In the genomic region with DNA sequence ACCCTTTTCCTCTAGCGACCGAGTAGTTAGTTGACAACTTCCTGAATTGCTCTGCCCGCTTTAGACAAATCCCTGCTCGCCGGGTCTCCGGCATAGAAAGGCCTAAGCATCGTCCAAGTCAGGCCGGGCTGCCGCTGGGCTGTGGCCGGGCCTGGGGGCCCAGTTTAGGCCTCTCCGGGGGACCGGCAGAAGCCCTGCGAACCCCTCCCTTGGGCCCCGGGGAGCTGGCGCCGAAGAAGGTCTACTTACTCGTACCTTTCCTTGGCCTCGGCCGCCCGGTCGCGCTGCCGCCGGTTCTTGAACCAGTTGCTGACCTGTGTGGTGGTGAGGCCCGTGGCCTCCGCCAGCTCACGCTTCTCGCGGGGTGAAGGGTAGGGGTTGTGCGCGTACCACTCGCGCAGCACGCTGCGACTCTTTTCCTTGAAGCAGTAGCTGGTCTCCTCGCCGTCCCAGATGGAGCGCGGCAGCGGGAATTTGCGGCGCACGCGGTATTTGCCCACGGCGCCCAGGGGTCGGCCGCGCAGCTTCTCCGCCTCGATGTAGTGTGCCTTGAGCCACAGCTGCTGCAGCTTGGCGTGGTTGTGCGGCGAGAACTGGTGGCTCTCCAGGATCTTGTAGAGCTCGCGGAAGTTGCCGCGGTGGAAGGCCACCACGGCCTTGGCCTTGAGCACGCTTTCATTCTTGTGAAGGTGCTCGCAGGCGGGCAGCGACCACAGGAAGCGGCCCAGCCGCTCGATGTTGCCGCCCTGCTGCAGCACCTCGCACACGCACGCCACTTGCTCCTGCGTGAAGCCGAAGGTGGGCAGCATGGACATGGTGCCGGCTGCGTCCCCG, we compare ENCODE assay signal across 8 cellular contexts. TPM values are rescaled to one million over a fixed set of nuclear protein-coding genes. Genes with fewer than 3 reads are reported as not detected.
DNase-seq lines count a peak whose midpoint lies in the region; ATAC-seq and TF ChIP-seq lines count a peak whose summit lies in the region.

No MANE protein-coding gene starts in this region.

- H3K36me3 ChIP-seq in HUES64 (ENCODE audit: insufficient read depth, low read length): no peaks in the 10 kb centered on the region
- H3K36me3 ChIP-seq in ascending aorta: peaks cover 0 to 8% of the 10 kb centered on the region in 2 donors
- no peaks in the 10 kb centered on the region for H3K36me3 ChIP-seq in kidney epithelial cell (ENCODE audit: control insufficient read depth, insufficient read depth, low read length)
- no peaks in the 10 kb centered on the region for H3K36me3 ChIP-seq in thymus (ENCODE audit: control insufficient read depth, insufficient read depth)

- TF ChIP-seq CTCF in ascending aorta (IDR thresholded peaks at IDR 0.05): peak in 1 of 3 experiments; percentile 8
- no peak for TF ChIP-seq CTCF in kidney epithelial cell (IDR thresholded peaks at IDR 0.05; ENCODE audit: insufficient read depth, low read length, poor library complexity, severe bottlenecking)

- WGBS in HUES64: 2% methylated on average over 75 of the region's 75 CpGs
- WGBS in thymus: 4% methylated on average over 75 of the region's 75 CpGs

- no peak overlapping the region for H3K27ac ChIP-seq in HUES64 (ENCODE audit: low read depth, low read length)
- peak overlapping the region; percentile 21 to 96 for H3K27ac ChIP-seq in ascending aorta
- H3K27ac ChIP-seq in thymus (ENCODE audit: low read depth): peak overlapping the region; percentile 56

- H3K9me3 ChIP-seq in HUES64 (ENCODE audit: insufficient read depth, low read depth, low read length) (no peaks in the 10 kb centered on the region), ascending aorta (no peaks in the 10 kb centered on the region), thymus (ENCODE audit: control insufficient read depth) (peaks cover 3% of the 10 kb centered on the region)

- H3K4me3 ChIP-seq in HUES64 (ENCODE audit: low read length) (peak overlapping the region; percentile 17), ascending aorta (peak overlapping the region; percentile 66 to 75), kidney epithelial cell (ENCODE audit: low read depth, low read length) (peak overlapping the region; percentile 27), thymus (ENCODE audit: low read length) (peak overlapping the region; percentile 35)

- H3K4me1 ChIP-seq in HUES64 (ENCODE audit: insufficient read depth, low read length) (peaks cover 27% of the 10 kb centered on the region), ascending aorta (peaks cover 10 to 23% of the 10 kb centered on the region in 2 donors), thymus (ENCODE audit: control insufficient read depth, insufficient read depth, low read length) (peaks cover 6% of the 10 kb centered on the region)

- ATAC-seq in HG03571 (IDR thresholded peaks at IDR 0.05; ENCODE audit: unreplicated experiment) (no peak), GM21528 (IDR thresholded peaks at IDR 0.05; ENCODE audit: low FRiP score, unreplicated experiment) (no peak)

- peak; percentile 24 for DNase-seq in CD1c-positive myeloid dendritic cell (ENCODE audit: extremely low spot score)
- DNase-seq in ascending aorta (ENCODE audit: low spot score in 2 of 2): no peak
- no peak for DNase-seq in kidney epithelial cell (ENCODE audit: low read depth)
- no peak for DNase-seq in AML-193 (lab: John Stamatoyannopoulos, UW)

- H3K9ac ChIP-seq in HUES64 (ENCODE audit: low read depth, low read length): no peak overlapping the region

- intact Hi-C loops in ascending aorta (cut with DNase I): loop anchor here (1.0 to 5.0 kb wide), 3 partner anchors 165 to 841 kb away; a partner anchor contains a TSS

- H3K27me3 ChIP-seq in HUES64 (ENCODE audit: insufficient read depth, low read length) (peaks cover 97% of the 10 kb centered on the region), ascending aorta (no peaks in the 10 kb centered on the region), kidney epithelial cell (ENCODE audit: control insufficient read depth, insufficient read depth, low read length) (peaks cover 94% of the 10 kb centered on the region), thymus (ENCODE audit: control insufficient read depth, insufficient read depth) (peaks cover 98% of the 10 kb centered on the region)

RNA-seq across cellular contexts. Expression of a gene that starts 0.7 kb away (rescaled TPM):
- polyA plus RNA-seq in HUES64 (2013, experiment 1 of 2): 0.25 TPM
- polyA plus RNA-seq in HUES64 (2013, experiment 2 of 2): 0.32 TPM
- total RNA-seq in ascending aorta (22.2 TPM), kidney epithelial cell (0.27 and 0.96 TPM in 2 replicates)
- polyA plus RNA-seq in thymus: 16.7 TPM

Comparison
In these comparisons a context has a peak if more than half of its experiments do, and no peak if none do; other contexts are left out.
1. H3K4me3 ChIP-seq: peak in every context shown above with its lines; median percentile 70 in ascending aorta; 35 in thymus; 27 in kidney epithelial cell; 17 in HUES64.
2. RNA of a gene that starts 0.7 kb away (total RNA-seq): 22.2 TPM in ascending aorta (single experiment); 0.27 to 0.96 TPM in kidney epithelial cell; every median in the first group is over 10 times any median in the second.